8 cellular contexts compared by ENCODE assay signal in genomic region chr19:50325310-50326100, GRCh38. TPM values are rescaled to one million over a fixed set of nuclear protein-coding genes. Genes with fewer than 3 reads are reported as not detected.
DNase-seq lines count a peak whose midpoint lies in the region; ATAC-seq and TF ChIP-seq lines count a peak whose summit lies in the region.

No MANE protein-coding gene starts in this region.

- H3K36me3 Mint-ChIP-seq in endodermal cell (ENCODE audit: low read depth): peaks cover 7% of the 10 kb centered on the region
- H3K36me3 Mint-ChIP-seq in naive thymus-derived CD8-positive, alpha-beta T cell: peaks cover 0 to 12% (median 6%) of the 10 kb centered on the region in 3 donors

- H3K4me1 Mint-ChIP-seq in endodermal cell: peaks cover 25% of the 10 kb centered on the region
- peaks cover 25 to 39% (median 35%) of the 10 kb centered on the region in 4 donors for H3K4me1 Mint-ChIP-seq in naive thymus-derived CD8-positive, alpha-beta T cell

- ATAC-seq in naive thymus-derived CD8-positive, alpha-beta T cell: peak; percentile 45 to 55
- ATAC-seq in HG03045 (IDR thresholded peaks at IDR 0.05; ENCODE audit: unreplicated experiment): no peak

- peak overlapping the region; percentile 44 for H3K4me3 Mint-ChIP-seq in endodermal cell
- peak overlapping the region in 2 of 10 donors; percentile 22 to 42 for H3K4me3 Mint-ChIP-seq in naive thymus-derived CD8-positive, alpha-beta T cell

- H3K4me1 ChIP-seq in BLaER1: peaks cover 22% of the 10 kb centered on the region
- no peaks in the 10 kb centered on the region for H3K4me1 ChIP-seq in endodermal cell (ENCODE audit: control insufficient read depth, insufficient read depth, low read length)

- DNase-seq in HK-2 (ENCODE audit: unreplicated experiment): peak; percentile 76
- DNase-seq in NCI-H82 treated with DMSO at 0.1 percent for 48 hours (lab: John Stamatoyannopoulos, UW; ENCODE audit: unreplicated experiment): peak; percentile 16
- peak; percentile 24 to 28 for DNase-seq in activated CD8-positive, alpha-beta memory T cell treated with anti-CD3 and anti-CD28 coated beads for 4 hours (ENCODE audit: low read depth in 2 of 2)
- peak; percentile 98 for DNase-seq in endodermal cell
- DNase-seq in naive thymus-derived CD8-positive, alpha-beta T cell: peak; percentile 44 to 75 (median 64)
- DNase-seq in substantia nigra (lab: John Stamatoyannopoulos, UW): peak in 45 of 49 donors; percentile 16 to 91 (median 56)

- peaks cover 13% of the 10 kb centered on the region for H3K9me3 Mint-ChIP-seq in endodermal cell
- peaks cover 0 to 22% (median 7%) of the 10 kb centered on the region in 9 donors for H3K9me3 Mint-ChIP-seq in naive thymus-derived CD8-positive, alpha-beta T cell

- peak overlapping the region; percentile 56 for H3K4me3 ChIP-seq in BLaER1
- H3K4me3 ChIP-seq in endodermal cell (ENCODE audit: low read length): peak overlapping the region; percentile 40

- no peak for TF ChIP-seq CTCF in endodermal cell (conservative IDR thresholded peaks at IDR 0.05)

- H3K27me3 Mint-ChIP-seq in endodermal cell (ENCODE audit: insufficient read depth): peaks cover 47% of the 10 kb centered on the region
- peaks cover 17 to 71% (median 54%) of the 10 kb centered on the region in 5 donors for H3K27me3 Mint-ChIP-seq in naive thymus-derived CD8-positive, alpha-beta T cell

- POLR2A ChIA-PET in naive thymus-derived CD8-positive, alpha-beta T cell (lab: Charles Lee): interaction anchor here (0.8 kb wide), 1 partner anchor 8 kb away, joined by 4 read pairs; no protein-coding TSS in a partner anchor

- WGBS in endodermal cell (ENCODE audit: insufficient coverage in 1 of 2, insufficient read length in 1 of 2), 2 experiments: 4 to 33% methylated on average over 9 to 45 of the region's 48 CpGs

- H3K36me3 ChIP-seq in BLaER1: no peaks in the 10 kb centered on the region
- H3K36me3 ChIP-seq in endodermal cell (ENCODE audit: control insufficient read depth, insufficient read depth, low read length): no peaks in the 10 kb centered on the region

- H3K27ac Mint-ChIP-seq in endodermal cell: no peak overlapping the region
- no peak overlapping the region for H3K27ac Mint-ChIP-seq in naive thymus-derived CD8-positive, alpha-beta T cell

- peaks cover 6% of the 10 kb centered on the region; the same call in 1 of the 2 replicates for H4K20me1 ChIP-seq in BLaER1

- no peak overlapping the region for H3K27ac ChIP-seq in BLaER1
- H3K27ac ChIP-seq in endodermal cell (ENCODE audit: low read depth, low read length): no peak overlapping the region
- H3K27ac ChIP-seq in substantia nigra (ENCODE audit: low read depth, low read length, poor library complexity, severe bottlenecking): no peak overlapping the region

- peak overlapping the region; percentile 91 for H3K4me2 ChIP-seq in BLaER1

- peaks cover 13% of the 10 kb centered on the region for H3K9me3 ChIP-seq in BLaER1
- no peaks in the 10 kb centered on the region for H3K9me3 ChIP-seq in endodermal cell (ENCODE audit: control insufficient read depth, low read length)

- no peak overlapping the region for H3K9ac ChIP-seq in BLaER1
- H3K9ac ChIP-seq in endodermal cell (ENCODE audit: extremely low read depth, low read length, poor library complexity, severe bottlenecking): no peak overlapping the region

- peaks cover 46% of the 10 kb centered on the region for H3K27me3 ChIP-seq in BLaER1
- H3K27me3 ChIP-seq in endodermal cell (ENCODE audit: control insufficient read depth, insufficient read depth, low read length, poor library complexity, severe bottlenecking): peaks cover 17% of the 10 kb centered on the region

RNA-seq across cellular contexts. Expression of gene KCNC3, which starts 3.7 kb away (rescaled TPM):
- total RNA-seq in endodermal cell: 10 to 100 TPM in 1 of 2 donors, 1 to 10 TPM in 1; 8.6 to 10.7 TPM
- 3.8 TPM for polyA plus RNA-seq in endodermal cell (2013, experiment 1 of 2)
- polyA plus RNA-seq in endodermal cell (2013, experiment 2 of 2): 4.2 TPM
- total RNA-seq in naive thymus-derived CD8-positive, alpha-beta T cell: under 1 TPM; 0.73 to 0.80 TPM
- not detected for polyA plus RNA-seq in naive thymus-derived CD8-positive, alpha-beta T cell

RNA-seq across cellular contexts. Expression of gene NAPSA, which starts 39.9 kb away (rescaled TPM):
- total RNA-seq in endodermal cell: 1 to 10 TPM in 1 of 2 donors, under 1 TPM in 1; 0.91 to 1.5 TPM
- polyA plus RNA-seq in endodermal cell (2013, experiment 1 of 2): 0.14 TPM
- 0.33 TPM for polyA plus RNA-seq in endodermal cell (2013, experiment 2 of 2)
- total RNA-seq in naive thymus-derived CD8-positive, alpha-beta T cell: 1 to 10 TPM; 6.4 to 9.7 TPM
- polyA plus RNA-seq in naive thymus-derived CD8-positive, alpha-beta T cell: 1 to 10 TPM in 2 of 3 donors, under 1 TPM in 1; 0.37 to 2.0 (median 1.3) TPM

RNA-seq across cellular contexts. Expression of gene NR1H2, which starts 50.8 kb away (rescaled TPM):
- 10 to 100 TPM; 40.4 to 42.7 TPM for total RNA-seq in endodermal cell
- polyA plus RNA-seq in endodermal cell (2013, experiment 1 of 2): 21.3 TPM
- 21.2 TPM for polyA plus RNA-seq in endodermal cell (2013, experiment 2 of 2)
- total RNA-seq in naive thymus-derived CD8-positive, alpha-beta T cell: 100 to 1,000 TPM; 106 to 107 TPM
- 100 to 1,000 TPM in 1 of 3 donors, 10 to 100 TPM in 2; 69.6 to 100 (median 86.7) TPM for polyA plus RNA-seq in naive thymus-derived CD8-positive, alpha-beta T cell

RNA-seq across cellular contexts. Expression of gene POLD1, which starts 58.6 kb away (rescaled TPM):
- total RNA-seq in endodermal cell: 100 to 1,000 TPM; 106 to 127 TPM
- 68.6 TPM for polyA plus RNA-seq in endodermal cell (2013, experiment 1 of 2)
- polyA plus RNA-seq in endodermal cell (2013, experiment 2 of 2): 68.1 TPM
- total RNA-seq in naive thymus-derived CD8-positive, alpha-beta T cell: 10 to 100 TPM; 38.4 to 40.8 TPM
- polyA plus RNA-seq in naive thymus-derived CD8-positive, alpha-beta T cell: 10 to 100 TPM; 26.0 to 34.4 (median 33.8) TPM

Comparison
In these comparisons a context has a peak if more than half of its experiments do, and no peak if none do; other contexts are left out.
1. DNase-seq: peak in every context shown above with its lines; median percentile 98 in endodermal cell; 76 in HK-2; 64 in naive thymus-derived CD8-positive, alpha-beta T cell; 56 in substantia nigra; 26 in activated CD8-positive, alpha-beta memory T cell treated with anti-CD3 and anti-CD28 coated beads for 4 hours; 16 in NCI-H82 treated with DMSO at 0.1 percent for 48 hours.
2. RNA of gene KCNC3, which starts 3.7 kb away (total RNA-seq): 8.6 to 10.7 TPM in endodermal cell; 0.73 to 0.80 TPM in naive thymus-derived CD8-positive, alpha-beta T cell; every median in the first group is over 4 times any median in the second.